Comparison of ENCODE assay signal across 3 cellular contexts in genomic region chr20:35588397-35588796, GRCh38.
TF ChIP-seq lines count a peak whose summit lies in the region.

No MANE protein-coding gene starts in this region.

TF ChIP-seq in HEK293, 187 proteins besides CTCF, POLR2A, EP300 and RAD21:
- TF ChIP-seq ZNF341 (tag by site-specific recombination; IDR thresholded peaks at IDR 0.05; ENCODE audit: low read depth) (no peak), SCRT1 (tag by site-specific recombination; IDR thresholded peaks at IDR 0.05; ENCODE audit: borderline replicate concordance) (peak; percentile 49; the same call in 1 of the 2 replicates), SCRT2 (tag by site-specific recombination; IDR thresholded peaks at IDR 0.05) (peak; percentile 80), ZNF266 (tag by site-specific recombination; IDR thresholded peaks at IDR 0.05; ENCODE audit: low read depth) (no peak)

TF ChIP-seq in WTC11, 78 proteins besides CTCF, POLR2A, EP300 and RAD21:
- TF ChIP-seq NR1H2 (CRISPR knock-in tag; IDR thresholded peaks at IDR 0.05) = no peak
- TF ChIP-seq ZNF317 (CRISPR knock-in tag; IDR thresholded peaks at IDR 0.05; ENCODE audit: borderline replicate concordance, low read depth) = no peak
- no peak for TF ChIP-seq ATF1 (CRISPR knock-in tag; IDR thresholded peaks at IDR 0.05)
- TF ChIP-seq CREB1 (CRISPR knock-in tag; IDR thresholded peaks at IDR 0.05) = no peak
- no peak for TF ChIP-seq FOXK1 (CRISPR knock-in tag; IDR thresholded peaks at IDR 0.05)
- TF ChIP-seq PRDM15 (CRISPR knock-in tag; IDR thresholded peaks at IDR 0.05) = no peak
- TF ChIP-seq CREM (CRISPR knock-in tag; IDR thresholded peaks at IDR 0.05) = no peak
- TF ChIP-seq ZNF423 (CRISPR knock-in tag; IDR thresholded peaks at IDR 0.05) = no peak
- TF ChIP-seq E2F4 (CRISPR knock-in tag; IDR thresholded peaks at IDR 0.05; ENCODE audit: borderline replicate concordance, low read depth) = no peak
- no peak for TF ChIP-seq CBFB (CRISPR knock-in tag; IDR thresholded peaks at IDR 0.05; ENCODE audit: low read depth)
- TF ChIP-seq MAX (CRISPR knock-in tag; IDR thresholded peaks at IDR 0.05) = no peak
- no peak for TF ChIP-seq ZNF121 (CRISPR knock-in tag; IDR thresholded peaks at IDR 0.05)
- TF ChIP-seq E2F5 (CRISPR knock-in tag; IDR thresholded peaks at IDR 0.05) = no peak
- TF ChIP-seq NFYB (CRISPR knock-in tag; conservative IDR thresholded peaks at IDR 0.05; ENCODE audit: low read depth) = no peak

TF ChIP-seq in H1, 55 proteins besides CTCF, POLR2A, EP300 and RAD21:
- TF ChIP-seq TEAD4 (IDR thresholded peaks at IDR 0.05; ENCODE audit: low read depth, low read length) (no peak), CHD2 (IDR thresholded peaks at IDR 0.05; ENCODE audit: low read length) (no peak), CHD7 (IDR thresholded peaks at IDR 0.05; ENCODE audit: insufficient replicate concordance, low read length) (no peak), KDM1A (IDR thresholded peaks at IDR 0.05; ENCODE audit: borderline replicate concordance, low read length) (no peak), EGR1 (IDR thresholded peaks at IDR 0.05; ENCODE audit: borderline replicate concordance, low read depth, low read length) (no peak), ZNF274 (IDR thresholded peaks at IDR 0.05; ENCODE audit: borderline replicate concordance, extremely low read depth, low read length) (no peak), SRF (IDR thresholded peaks at IDR 0.05; ENCODE audit: low read depth, low read length) (no peak), TCF12 (IDR thresholded peaks at IDR 0.05; ENCODE audit: low read depth, low read length) (no peak), BRCA1 (IDR thresholded peaks at IDR 0.05; ENCODE audit: low read depth, low read length) (no peak), CTBP2 (IDR thresholded peaks at IDR 0.05; ENCODE audit: borderline replicate concordance, insufficient read depth, insufficient read length, low read length) (no peak), TAF7 (optimal IDR thresholded peaks at IDR 0.05; ENCODE audit: borderline replicate concordance, low read depth, low read length) (no peak)
